In genomic region chr18:74819433-74820059, GRCh38 we compare ENCODE assay signal across 8 cellular contexts.
A peak's percentile ranks its signal among the peaks of the same experiment; 100 is the strongest.
DNase-seq lines count a peak whose midpoint lies in the region; ATAC-seq, FAIRE-seq and TF ChIP-seq lines count a peak whose summit lies in the region.

No MANE protein-coding gene starts in this region.

- H3K4me3 ChIP-seq in HUES48 (ENCODE audit: low read depth, low read length) = peak overlapping the region; percentile 39; the same call in 1 of the 2 replicates
- no peak overlapping the region for H3K4me3 ChIP-seq in dorsolateral prefrontal cortex
- no peak overlapping the region for H3K4me3 ChIP-seq in small intestine (ENCODE audit: low read depth in 1 of 2, low read length in 2 of 2)
- H3K4me3 ChIP-seq in uterus = no peak overlapping the region

- DNase-seq in AML-193 (lab: John Stamatoyannopoulos, UW) (peak; percentile 21 to 38), dorsolateral prefrontal cortex (no peak), small intestine (peak; percentile 16), uterus (no peak), DMS79 (lab: John Stamatoyannopoulos, UW) (no peak)

- peak in 40 of 56 donors; percentile 11 to 57 (median 38) for TF ChIP-seq CTCF in dorsolateral prefrontal cortex (IDR thresholded peaks at IDR 0.05 in 54 of 56, conservative IDR thresholded peaks at IDR 0.05 in 2 of 56; ENCODE audit: low read depth in 1 of 56, partially characterized antibody in 56 of 56)
- TF ChIP-seq CTCF in uterus (IDR thresholded peaks at IDR 0.05) = no peak

- H3K4me1 ChIP-seq in HUES48 (ENCODE audit: control insufficient read depth, insufficient read depth, low read length) (peaks cover 15% of the 10 kb centered on the region), small intestine (ENCODE audit: control insufficient read depth in 2 of 2, insufficient read depth in 1 of 2, low read depth in 1 of 2, low read length in 1 of 2) (no peaks in the 10 kb centered on the region), uterus (no peaks in the 10 kb centered on the region)

- H3K27me3 ChIP-seq in HUES48 (ENCODE audit: control insufficient read depth, insufficient read depth, low read length) = no peaks in the 10 kb centered on the region
- H3K27me3 ChIP-seq in dorsolateral prefrontal cortex = no peaks in the 10 kb centered on the region
- no peaks in the 10 kb centered on the region for H3K27me3 ChIP-seq in small intestine (ENCODE audit: control insufficient read depth in 2 of 2, insufficient read depth in 2 of 2, low read length in 2 of 2)
- no peaks in the 10 kb centered on the region for H3K27me3 ChIP-seq in uterus

- TF ChIP-seq POLR2A in uterus (IDR thresholded peaks at IDR 0.05) = no peak

- H3K27ac ChIP-seq in HUES48 (ENCODE audit: low read depth, low read length) (peak overlapping the region; percentile 78), dorsolateral prefrontal cortex (no peak overlapping the region), small intestine (ENCODE audit: low read depth in 1 of 2, low read length in 1 of 2) (no peak overlapping the region), uterus (no peak overlapping the region)

- intact Hi-C loops in dorsolateral prefrontal cortex (cut with DNase I) = no loop called here
- intact Hi-C loops in uterus (cut with DNase I; ENCODE audit: low total_unique reads) = no loop called here

- peak overlapping the region; percentile 33 for H3K9ac ChIP-seq in HUES48 (ENCODE audit: low read depth, low read length)

- H3K36me3 ChIP-seq in HUES48 (ENCODE audit: control insufficient read depth, insufficient read depth, low read length) = no peaks in the 10 kb centered on the region
- no peaks in the 10 kb centered on the region for H3K36me3 ChIP-seq in small intestine (ENCODE audit: control insufficient read depth in 2 of 2, insufficient read depth in 2 of 2, low read length in 2 of 2)
- no peaks in the 10 kb centered on the region for H3K36me3 ChIP-seq in uterus

- ATAC-seq in GM19351 (IDR thresholded peaks at IDR 0.05; ENCODE audit: unreplicated experiment) (peak; percentile 98), HG03097 (IDR thresholded peaks at IDR 0.05; ENCODE audit: low FRiP score, unreplicated experiment) (no peak)

- 90 to 92% (median 92%) methylated on average over 7 of the region's 7 CpGs for WGBS in small intestine, 3 donors

- H3K9me3 ChIP-seq in HUES48 (ENCODE audit: control insufficient read depth, insufficient read depth, low read length) (no peaks in the 10 kb centered on the region), small intestine (ENCODE audit: control insufficient read depth, low read depth) (no peaks in the 10 kb centered on the region), uterus (no peaks in the 10 kb centered on the region)

- no peak for FAIRE-seq in small intestine (lab: Jason Lieb, UNC)

Comparison
In these comparisons a context has a peak if more than half of its experiments do, and no peak if none do; other contexts are left out.
1. DNase-seq: peak in AML-193 (2 of 2) and small intestine (single experiment); none in dorsolateral prefrontal cortex (0 of 10), uterus (0 of 2) and DMS79 (single experiment).
2. CTCF ChIP-seq: peak in dorsolateral prefrontal cortex (40 of 56); none in uterus (0 of 4).